Comparison of ENCODE assay signal across 14 cellular contexts in genomic region chr9:82604947-82605656, GRCh38.
DNase-seq lines count a peak whose midpoint lies in the region; ATAC-seq and TF ChIP-seq lines count a peak whose summit lies in the region.
"Had no signal": no experiment of that assay in that cellular context is flagged by ENCODE, and none has a peak within 500 bp of the region (broad histone marks: within the 10 kb centered on the region; RNA-seq: fewer than 3 reads in every experiment).

No MANE protein-coding gene starts in this region.

- no peak overlapping the region for H3K4me3 ChIP-seq in SK-N-SH (ENCODE audit: low read depth in 2 of 2, low read length in 1 of 2)
- H3K4me3 ChIP-seq in cardiac fibroblast (replicated peaks in 1 of 2; ENCODE audit: low read depth in 2 of 2, low read length in 2 of 2): no peak overlapping the region
- H3K4me3 ChIP-seq in right lobe of liver: no peak overlapping the region
- H3K4me3 ChIP-seq in upper lobe of right lung: no peak overlapping the region
- H3K4me3 ChIP-seq in spleen: no peak overlapping the region
- H3K4me3 ChIP-seq: skin epidermis had no signal

- H3K4me1 ChIP-seq in SK-N-SH (ENCODE audit: control insufficient read depth in 1 of 2, insufficient read depth in 2 of 2, low read depth in 1 of 2, low read length in 1 of 2): peaks cover 0 to 25% of the 10 kb centered on the region in 2 experiments; a peak in 3 of 4 replicates
- H3K4me1 ChIP-seq in right lobe of liver: peaks cover 0 to 41% (median 15%) of the 10 kb centered on the region in 4 donors
- H3K4me1 ChIP-seq in upper lobe of right lung: no peaks in the 10 kb centered on the region
- H3K4me1 ChIP-seq in spleen: no peaks in the 10 kb centered on the region

- 53% methylated on average over 3 of the region's 3 CpGs for WGBS in SK-N-SH (ENCODE audit: low lambda C conversion rate)
- WGBS in right lobe of liver (ENCODE audit: insufficient coverage, low coverage, low lambda C conversion rate, missing lambda C conversion rate): 17% methylated on average over 3 of the region's 3 CpGs
- 55 to 71% (median 59%) methylated on average over 3 of the region's 3 CpGs for WGBS in spleen, 5 donors

- no peaks in the 10 kb centered on the region for H3K27me3 ChIP-seq in SK-N-SH (ENCODE audit: insufficient read depth)
- no peaks in the 10 kb centered on the region for H3K27me3 ChIP-seq in right lobe of liver
- H3K27me3 ChIP-seq in upper lobe of right lung: no peaks in the 10 kb centered on the region
- no peaks in the 10 kb centered on the region for H3K27me3 ChIP-seq in spleen (replicated peaks in 1 of 7)

- peaks cover 14% of the 10 kb centered on the region for H3F3A ChIP-seq in SK-N-SH (replicated peaks; ENCODE audit: insufficient read depth)

- DNase-seq in SK-N-SH (no peak), cardiac fibroblast (ENCODE audit: low read depth in 2 of 2) (peak; percentile 13 to 18), right lobe of liver (peak; percentile 24 to 89 (median 68)), upper lobe of right lung (no peak), spleen (no peak), HPDE6-E6E7 (ENCODE audit: extremely low spot score) (no peak)
- DNase-seq: activated CD4-positive, alpha-beta T cell treated with anti-CD3 and anti-CD28 coated beads, Interleukin-2, amount 10 ng/mL, durations not matched to agents 24 days and 14 days; activated T-cell treated with anti-CD3 and anti-CD28 coated beads, Interleukin-2, amount 50 U/mL, for 72 hours; kidney glomerular epithelial cell; NCI-H1436 treated with DMSO at 0.1 percent for 48 hours; NCI-H774 had no signal

- TF ChIP-seq EP300 in SK-N-SH (IDR thresholded peaks at IDR 0.05; ENCODE audit: borderline replicate concordance in 1 of 2, low read depth in 1 of 2, low read length in 1 of 2): 0 out of 4 replicates have a peak, but pooled peaks of 1 of the 2 experiments have one; percentile 12

- H3K79me2 ChIP-seq in SK-N-SH (ENCODE audit: insufficient read depth): no peaks in the 10 kb centered on the region

- H3K27ac ChIP-seq in SK-N-SH (ENCODE audit: low read depth in 2 of 2, low read length in 1 of 2) (peak overlapping the region in 1 of 2 experiments; percentile 61; a peak in 1 of 4 replicates), right lobe of liver (peak overlapping the region; percentile 39 to 91 (median 90)), upper lobe of right lung (no peak overlapping the region), spleen (no peak overlapping the region)
- H3K27ac ChIP-seq: skin epidermis had no signal

- no peaks in the 10 kb centered on the region for H3K36me3 ChIP-seq in SK-N-SH (replicated peaks in 1 of 2; ENCODE audit: control insufficient read depth in 1 of 2, insufficient read depth in 2 of 2, low read length in 1 of 2)
- H3K36me3 ChIP-seq in right lobe of liver: no peaks in the 10 kb centered on the region
- H3K36me3 ChIP-seq in upper lobe of right lung: no peaks in the 10 kb centered on the region
- H3K36me3 ChIP-seq in spleen: no peaks in the 10 kb centered on the region

- no peaks in the 10 kb centered on the region for H4K20me1 ChIP-seq in SK-N-SH (ENCODE audit: insufficient read depth)

- TF ChIP-seq POLR2A in right lobe of liver (IDR thresholded peaks at IDR 0.05): no peak
- TF ChIP-seq POLR2A in spleen (IDR thresholded peaks at IDR 0.05): no peak

- no peak for TF ChIP-seq CTCF in SK-N-SH (IDR thresholded peaks at IDR 0.05)
- TF ChIP-seq CTCF in cardiac fibroblast (IDR thresholded peaks at IDR 0.05; ENCODE audit: low read depth, low read length): no peak
- TF ChIP-seq CTCF in right lobe of liver (IDR thresholded peaks at IDR 0.05): no peak
- no peak for TF ChIP-seq CTCF in upper lobe of right lung (IDR thresholded peaks at IDR 0.05)
- TF ChIP-seq CTCF in spleen (IDR thresholded peaks at IDR 0.05 in 8 of 11, conservative IDR thresholded peaks at IDR 0.05 in 3 of 11): no peak

- TF ChIP-seq RAD21 in SK-N-SH (IDR thresholded peaks at IDR 0.05; ENCODE audit: low read length): no peak

- ATAC-seq in SK-N-SH treated with all-trans-retinoic acid at 6 μM for 48 hours (no peak), right lobe of liver (peak; percentile 81 to 94 (median 87)), upper lobe of right lung (peak; percentile 32), GM19467 (IDR thresholded peaks at IDR 0.05; ENCODE audit: unreplicated experiment) (no peak)
- ATAC-seq: activated T-cell treated with anti-CD3 and anti-CD28 coated beads, Interleukin-2, amount 50 U/mL, for 72 hours had no signal

- no peak overlapping the region for H3K4me2 ChIP-seq in SK-N-SH

- intact Hi-C loops in right lobe of liver (cut with DNase I): loop anchor here in 1 of 2 donors (10.0 kb wide), 1 partner anchor 70 kb away; no protein-coding TSS in a partner anchor
- intact Hi-C loops in upper lobe of right lung (cut with DNase I): no loop called here
- intact Hi-C loops in spleen (cut with DNase I; ENCODE audit: low total_unique reads): loop anchor here (5.0 kb wide), 1 partner anchor 73 kb away; no protein-coding TSS in a partner anchor

- no peaks in the 10 kb centered on the region for H3K9me2 ChIP-seq in SK-N-SH

- H3K9me3 ChIP-seq in SK-N-SH (no peaks in the 10 kb centered on the region), right lobe of liver (no peaks in the 10 kb centered on the region), upper lobe of right lung (no peaks in the 10 kb centered on the region), spleen (no peaks in the 10 kb centered on the region)

- H2AFZ ChIP-seq in SK-N-SH (ENCODE audit: low read depth): no peak overlapping the region

- H3K9ac ChIP-seq in SK-N-SH: no peak overlapping the region

- POLR2A ChIA-PET in SK-N-SH (lab: Yijun Ruan, JAX): no interaction called here

- CTCF ChIA-PET in SK-N-SH (lab: Yijun Ruan, JAX): interaction anchor here (0.7 to 5.2 kb wide), 6 partner anchors 12 to 354 kb away, joined by 3 to 34 read pairs (median 11); no protein-coding TSS in a partner anchor

TF ChIP-seq in SK-N-SH, 30 proteins besides CTCF, POLR2A, EP300 and RAD21:
- TF ChIP-seq RCOR1 (IDR thresholded peaks at IDR 0.05; ENCODE audit: low read length): 0 out of 2 replicates have a peak, but pooled peaks have one; percentile 10
- no peak for TF ChIP-seq MEF2A (IDR thresholded peaks at IDR 0.05; ENCODE audit: borderline replicate concordance, low read depth)

TF ChIP-seq in SK-N-SH treated with all-trans-retinoic acid at 6 μM for 48 hours, 23 proteins besides CTCF, POLR2A, EP300 and RAD21:
- TF ChIP-seq TOX (CRISPR knock-in tag; IDR thresholded peaks at IDR 0.05; ENCODE audit: borderline replicate concordance) (no peak), POU6F1 (CRISPR knock-in tag; IDR thresholded peaks at IDR 0.05; ENCODE audit: borderline replicate concordance, low read depth) (no peak), ZNF8 (CRISPR knock-in tag; IDR thresholded peaks at IDR 0.05) (no peak), ZNF70 (CRISPR knock-in tag; IDR thresholded peaks at IDR 0.05) (no peak), PATZ1 (CRISPR knock-in tag; IDR thresholded peaks at IDR 0.05; ENCODE audit: borderline replicate concordance) (no peak), ZFP3 (CRISPR knock-in tag; IDR thresholded peaks at IDR 0.05) (no peak), CSRNP3 (CRISPR knock-in tag; IDR thresholded peaks at IDR 0.05) (no peak), ZFP30 (CRISPR knock-in tag; IDR thresholded peaks at IDR 0.05) (no peak), ARNTL (CRISPR knock-in tag; IDR thresholded peaks at IDR 0.05; ENCODE audit: borderline replicate concordance, low read depth) (no peak), SNAI2 (CRISPR knock-in tag; IDR thresholded peaks at IDR 0.05) (no peak)

Comparison
In these comparisons a context has a peak if more than half of its experiments do, and no peak if none do; other contexts are left out.
1. DNase-seq: peak in cardiac fibroblast (2 of 2) and right lobe of liver (3 of 3); none in SK-N-SH (single experiment), upper lobe of right lung (single experiment), spleen (single experiment) and HPDE6-E6E7 (single experiment).
2. H3K27ac ChIP-seq: peak in right lobe of liver (3 of 3); none in upper lobe of right lung (single experiment) and spleen (0 of 8).
3. ATAC-seq: peak in right lobe of liver (4 of 4) and upper lobe of right lung (single experiment); none in SK-N-SH treated with all-trans-retinoic acid at 6 μM for 48 hours (single experiment) and GM19467 (single experiment).